Comparison of ENCODE assay signal across 26 cellular contexts in genomic region chr6:154841109-154841508, GRCh38.
"Had no signal": no experiment of that assay in that cellular context is flagged by ENCODE, and none has a peak within 500 bp of the region (broad histone marks: within the 10 kb centered on the region; RNA-seq: fewer than 3 reads in every experiment).

No MANE protein-coding gene starts in this region.

- DNase-seq: Karpas-422, KG1, MG63, NCI-H1092, NCI-H1105 treated with DMSO at 0.1 percent for 48 hours, NCI-H1417 treated with DMSO at 0.1 percent for 48 hours, NCI-H146, NCI-H1694 treated with DMSO at 0.1 percent for 48 hours, NCI-H1930, NCI-H2081, NCI-H2107, NCI-H226, NCI-H446, NCI-H510A, NCI-H524 treated with DMSO at 0.1 percent for 48 hours, NCI-H69, NCI-H774, Right ventricle myocardium superior, RPMI8226, SIG-M5 had no signal

- H3K27ac ChIP-seq: HL-60, SJSA1, SK-N-MC had no signal

- FAIRE-seq: HTR-8/SVneo, RCC 7860 had no signal

- H3K9me3 ChIP-seq: MG63 had no signal

- H3K4me3 Mint-ChIP-seq: T-helper 1 cell treated with Interleukin-12 subunit alpha and Interleukin-12 subunit beta and Interleukin-4 antibody, amounts not matched to agents 30 μg/mL and 1 μg/mL, for 36 hours had no signal

- H3K27ac Mint-ChIP-seq: T-helper 1 cell treated with Interleukin-12 subunit alpha and Interleukin-12 subunit beta and Interleukin-4 antibody, amounts not matched to agents 30 μg/mL and 1 μg/mL, for 36 hours had no signal

- H3K4me3 ChIP-seq: MG63, SJSA1, SK-N-MC had no signal

- H3K27me3 ChIP-seq: MG63, SJSA1 had no signal

- H3K9me3 Mint-ChIP-seq: T-helper 1 cell treated with Interleukin-12 subunit alpha and Interleukin-12 subunit beta and Interleukin-4 antibody, amounts not matched to agents 30 μg/mL and 1 μg/mL, for 36 hours had no signal
